ENCODE assay signal across 10 cellular contexts in genomic region chr1:84862810-84863251, GRCh38. TPM values are rescaled to one million over a fixed set of nuclear protein-coding genes. Genes with fewer than 3 reads are reported as not detected.
DNase-seq lines count a peak whose midpoint lies in the region; ATAC-seq and TF ChIP-seq lines count a peak whose summit lies in the region.
"Had no signal": no experiment of that assay in that cellular context is flagged by ENCODE, and none has a peak within 500 bp of the region (broad histone marks: within the 10 kb centered on the region; RNA-seq: fewer than 3 reads in every experiment).

No MANE protein-coding gene starts in this region.

- H3K27me3 Mint-ChIP-seq in activated T-cell treated with anti-CD3 and anti-CD28 coated beads, Interleukin-2, amount 50 U/mL, for 4 hours (ENCODE audit: low read depth), result no peaks in the 10 kb centered on the region

- H3K4me1 Mint-ChIP-seq in activated T-cell treated with anti-CD3 and anti-CD28 coated beads, Interleukin-2, amount 50 U/mL, for 4 hours (ENCODE audit: low read depth), result peaks cover 51% of the 10 kb centered on the region
- H3K4me1 Mint-ChIP-seq in stimulated activated effector memory CD8-positive, alpha-beta T cell treated with anti-CD3 and anti-CD28 coated beads, Interleukin-12 subunit alpha, Interleukin-12 subunit beta, amount 100 ng/mL, for 72 hours, result peaks cover 35% of the 10 kb centered on the region

- ATAC-seq in GM19452 (IDR thresholded peaks at IDR 0.05; ENCODE audit: unreplicated experiment), result peak; percentile 95
- peak; percentile 84 for ATAC-seq in HG03135 (IDR thresholded peaks at IDR 0.05; ENCODE audit: unreplicated experiment)
- peak; percentile 91 to 95 for ATAC-seq in activated T-cell treated with anti-CD3 and anti-CD28 coated beads, Interleukin-2, amount 50 U/mL, for 4 hours
- peak; percentile 91 for ATAC-seq in stimulated activated effector memory CD8-positive, alpha-beta T cell treated with anti-CD3 and anti-CD28 coated beads, Interleukin-12 subunit alpha, Interleukin-12 subunit beta, amount 100 ng/mL, for 72 hours

- DNase-seq in activated T-cell treated with anti-CD3 and anti-CD28 coated beads, Interleukin-2, amount 50 U/mL, for 4 hours, result peak; percentile 45
- DNase-seq in stimulated activated effector memory CD8-positive, alpha-beta T cell treated with anti-CD3 and anti-CD28 coated beads, Interleukin-12 subunit alpha, Interleukin-12 subunit beta, amount 100 ng/mL, for 72 hours (ENCODE audit: low spot score in 2 of 2), result peak in 1 of 2 donors; percentile 57
- DNase-seq in dorsolateral prefrontal cortex (no peak), substantia nigra (lab: John Stamatoyannopoulos, UW) (no peak), tibial nerve (ENCODE audit: low spot score in 2 of 2) (no peak), colonic mucosa (no peak)
- DNase-seq: amniotic stem cell, trophoblast cell had no signal

- peaks cover 0 to 3% (median 0%) of the 10 kb centered on the region in 45 donors for H3K27me3 ChIP-seq in dorsolateral prefrontal cortex
- H3K27me3 ChIP-seq in tibial nerve, result no peaks in the 10 kb centered on the region
- no peaks in the 10 kb centered on the region for H3K27me3 ChIP-seq in colonic mucosa

- H3K4me3 ChIP-seq in dorsolateral prefrontal cortex (no peak overlapping the region), tibial nerve (no peak overlapping the region), colonic mucosa (no peak overlapping the region)

- TF ChIP-seq POLR2A in tibial nerve (IDR thresholded peaks at IDR 0.05), result no peak

- intact Hi-C loops in dorsolateral prefrontal cortex (cut with DNase I) (no loop called here), colonic mucosa (cut with DNase I) (no loop called here)

- H3K27ac ChIP-seq in dorsolateral prefrontal cortex (no peak overlapping the region), substantia nigra (ENCODE audit: low read depth, low read length, poor library complexity, severe bottlenecking) (no peak overlapping the region), tibial nerve (no peak overlapping the region), colonic mucosa (no peak overlapping the region)

- TF ChIP-seq EP300 in tibial nerve (IDR thresholded peaks at IDR 0.05), result no peak

- H3K36me3 ChIP-seq in tibial nerve, result no peaks in the 10 kb centered on the region
- no peaks in the 10 kb centered on the region for H3K36me3 ChIP-seq in colonic mucosa

- H3K4me1 ChIP-seq in tibial nerve (no peaks in the 10 kb centered on the region), colonic mucosa (no peaks in the 10 kb centered on the region)

- no peak overlapping the region for H3K9ac ChIP-seq in colonic mucosa (ENCODE audit: low read depth in 2 of 2, low read length in 2 of 2)

- peaks cover 3% of the 10 kb centered on the region for H3K36me3 Mint-ChIP-seq in activated T-cell treated with anti-CD3 and anti-CD28 coated beads, Interleukin-2, amount 50 U/mL, for 4 hours (ENCODE audit: insufficient read depth)
- H3K36me3 Mint-ChIP-seq in stimulated activated effector memory CD8-positive, alpha-beta T cell treated with anti-CD3 and anti-CD28 coated beads, Interleukin-12 subunit alpha, Interleukin-12 subunit beta, amount 100 ng/mL, for 72 hours, result no peaks in the 10 kb centered on the region

- no peak for TF ChIP-seq CTCF in dorsolateral prefrontal cortex (IDR thresholded peaks at IDR 0.05 in 54 of 56, conservative IDR thresholded peaks at IDR 0.05 in 2 of 56; ENCODE audit: low read depth in 1 of 56, partially characterized antibody in 56 of 56)
- TF ChIP-seq CTCF in tibial nerve (IDR thresholded peaks at IDR 0.05), result no peak
- no peak for TF ChIP-seq CTCF in colonic mucosa (IDR thresholded peaks at IDR 0.05)

- H3K9me3 Mint-ChIP-seq in activated T-cell treated with anti-CD3 and anti-CD28 coated beads, Interleukin-2, amount 50 U/mL, for 4 hours, result no peaks in the 10 kb centered on the region
- H3K9me3 Mint-ChIP-seq in stimulated activated effector memory CD8-positive, alpha-beta T cell treated with anti-CD3 and anti-CD28 coated beads, Interleukin-12 subunit alpha, Interleukin-12 subunit beta, amount 100 ng/mL, for 72 hours, result no peaks in the 10 kb centered on the region

- peak overlapping the region; percentile 36 for H3K27ac Mint-ChIP-seq in stimulated activated effector memory CD8-positive, alpha-beta T cell treated with anti-CD3 and anti-CD28 coated beads, Interleukin-12 subunit alpha, Interleukin-12 subunit beta, amount 100 ng/mL, for 72 hours

- H3K9me3 ChIP-seq in tibial nerve (no peaks in the 10 kb centered on the region), colonic mucosa (no peaks in the 10 kb centered on the region)

- 63 to 71% methylated on average over 5 of the region's 5 CpGs for WGBS in tibial nerve, 2 donors

- H3K4me3 Mint-ChIP-seq in activated T-cell treated with anti-CD3 and anti-CD28 coated beads, Interleukin-2, amount 50 U/mL, for 4 hours, result peak overlapping the region; percentile 61
- H3K4me3 Mint-ChIP-seq in stimulated activated effector memory CD8-positive, alpha-beta T cell treated with anti-CD3 and anti-CD28 coated beads, Interleukin-12 subunit alpha, Interleukin-12 subunit beta, amount 100 ng/mL, for 72 hours, result peak overlapping the region; percentile 19

RNA-seq across cellular contexts. Expression of gene LPAR3, which starts 30.2 kb away (rescaled TPM):
- total RNA-seq in activated T-cell treated with anti-CD3 and anti-CD28 coated beads, Interleukin-2, amount 50 U/mL, for 4 hours, result under 1 TPM; 0.18 to 0.95 (median 0.71) TPM
- total RNA-seq in dorsolateral prefrontal cortex (10 to 100 TPM in 1 of 120 experiments, 1 to 10 TPM in 114, under 1 TPM in 5; 0.43 to 13.7 (median 3.6) TPM), tibial nerve (1 to 10 TPM in 1 of 4 donors, not detected in 3; 1.5 TPM), colonic mucosa (1 to 10 TPM; 2.3 to 3.6 TPM)
